1 cellular context compared by ENCODE assay signal in genomic region chr6:108744244-108744972, GRCh38.
A peak's percentile ranks its signal among the peaks of the same experiment; 100 is the strongest.
TF ChIP-seq lines count a peak whose summit lies in the region.

No MANE protein-coding gene starts in this region.

TF ChIP-seq in HepG2, 621 proteins besides CTCF, POLR2A, EP300 and RAD21 (continued from another document):
- no peak for TF ChIP-seq HNF1A (IDR thresholded peaks at IDR 0.05; ENCODE audit: low read depth)
- peak; percentile 68; the same call in 1 of the 2 replicates for TF ChIP-seq HNF1A (CRISPR knock-in tag; IDR thresholded peaks at IDR 0.05; ENCODE audit: borderline replicate concordance)
- peak; percentile 20; the same call in 1 of the 2 replicates for TF ChIP-seq AHDC1 (CRISPR knock-in tag; IDR thresholded peaks at IDR 0.05; ENCODE audit: borderline replicate concordance)
- no peak for TF ChIP-seq MXI1 (IDR thresholded peaks at IDR 0.05; ENCODE audit: borderline replicate concordance, low read depth, low read length)
- TF ChIP-seq SOX6 (IDR thresholded peaks at IDR 0.05), result no peak
- TF ChIP-seq SOX6 (CRISPR knock-in tag; IDR thresholded peaks at IDR 0.05), result peak; percentile 28; the same call in 1 of the 2 replicates
